In the genomic region with DNA sequence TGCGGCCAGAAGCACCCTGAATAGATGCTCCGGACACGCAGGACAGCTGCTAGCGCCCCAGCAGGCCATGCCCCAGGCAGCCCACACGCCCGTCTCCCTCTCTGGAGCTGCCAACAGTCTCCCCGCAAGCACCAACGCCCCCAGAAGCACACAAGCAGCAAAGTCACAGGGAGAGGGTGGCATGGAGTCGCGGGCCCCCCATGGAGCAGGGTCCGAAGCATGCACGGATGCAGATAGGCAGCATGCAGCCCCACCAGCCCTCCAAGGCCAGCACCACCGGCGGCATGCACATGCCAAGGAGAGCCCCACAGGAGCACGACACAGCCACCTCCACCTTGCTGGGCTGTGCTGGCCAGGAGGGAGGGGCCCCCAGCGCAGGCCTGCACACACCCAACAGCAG, we compare ENCODE assay signal across 38 cellular contexts. TPM values are rescaled to one million over a fixed set of nuclear protein-coding genes. Genes with fewer than 3 reads are reported as not detected.
"Had no signal": no experiment of that assay in that cellular context is flagged by ENCODE, and none has a peak within 500 bp of the region (broad histone marks: within the 10 kb centered on the region; RNA-seq: fewer than 3 reads in every experiment).

No MANE protein-coding gene starts in this region.

- H3K9me3 ChIP-seq: adrenal gland, body of pancreas, colonic mucosa, esophagus squamous epithelium, heart left ventricle had no signal

- H3K4me3 Mint-ChIP-seq: activated CD4-positive, alpha-beta memory T cell treated with anti-CD3 and anti-CD28 coated beads for 36 hours; activated CD4-positive, alpha-beta T cell treated with anti-CD3 and anti-CD28 coated beads for 36 hours; activated CD4-positive, alpha-beta T cell treated with anti-CD3 and anti-CD28 coated beads, Interleukin-2, amount 10 ng/mL, durations not matched to agents 24 days and 14 days; activated CD8-positive, alpha-beta memory T cell treated with anti-CD3 and anti-CD28 coated beads, Interleukin-2, amount 10 ng/mL, durations not matched to agents 7 days and 5 days; activated CD8-positive, alpha-beta T cell treated with anti-CD3 and anti-CD28 coated beads, Interleukin-2, amount 10 ng/mL, durations not matched to agents 7 days and 5 days; activated naive CD4-positive, alpha-beta T cell treated with anti-CD3 and anti-CD28 coated beads for 36 hours; activated naive CD4-positive, alpha-beta T cell treated with anti-CD3 and anti-CD28 coated beads, Interleukin-2, amount 50 U/mL, for 24 hours; activated naive CD8-positive, alpha-beta T cell treated with anti-CD3 and anti-CD28 coated beads for 36 hours; activated naive CD8-positive, alpha-beta T cell treated with anti-CD3 and anti-CD28 coated beads, Interleukin-2, amount 50 U/mL, for 24 hours; activated T-helper 1 cell treated with anti-CD3 and anti-CD28 coated beads, Interleukin-12 subunit alpha, Interleukin-12 subunit beta, Interleukin-2, Interleukin-4 antibody, amounts not matched to agents 30 ng/mL and 10 ng/mL and 1 ng/mL, durations not matched to agents 14 hours and 24 hours and 36 hours; T-helper 17 cell; T-helper 2 cell treated with Interferon-gamma antibody and Interleukin-4, amounts not matched to agents 5 μg/mL and 100 μg/mL, for 36 hours had no signal

- H3K27ac Mint-ChIP-seq: activated CD4-positive, alpha-beta memory T cell treated with anti-CD3 and anti-CD28 coated beads for 36 hours; activated CD4-positive, alpha-beta T cell treated with anti-CD3 and anti-CD28 coated beads for 36 hours; activated CD4-positive, alpha-beta T cell treated with anti-CD3 and anti-CD28 coated beads, Interleukin-2, amount 10 ng/mL, durations not matched to agents 24 days and 14 days; activated CD8-positive, alpha-beta memory T cell treated with anti-CD3 and anti-CD28 coated beads, Interleukin-2, amount 10 ng/mL, durations not matched to agents 7 days and 5 days; activated CD8-positive, alpha-beta T cell treated with anti-CD3 and anti-CD28 coated beads, Interleukin-2, amount 10 ng/mL, durations not matched to agents 7 days and 5 days; activated naive CD4-positive, alpha-beta T cell treated with anti-CD3 and anti-CD28 coated beads for 36 hours; activated naive CD4-positive, alpha-beta T cell treated with anti-CD3 and anti-CD28 coated beads, Interleukin-2, amount 50 U/mL, for 24 hours; activated naive CD8-positive, alpha-beta T cell treated with anti-CD3 and anti-CD28 coated beads for 36 hours; activated naive CD8-positive, alpha-beta T cell treated with anti-CD3 and anti-CD28 coated beads, Interleukin-2, amount 50 U/mL, for 24 hours; activated T-helper 1 cell treated with anti-CD3 and anti-CD28 coated beads, Interleukin-12 subunit alpha, Interleukin-12 subunit beta, Interleukin-2, Interleukin-4 antibody, amounts not matched to agents 30 ng/mL and 10 ng/mL and 1 ng/mL, durations not matched to agents 14 hours and 24 hours and 36 hours; activated T-helper 2 cell treated with anti-CD3 and anti-CD28 coated beads, Interferon-gamma antibody, Interleukin-2, Interleukin-4, amounts not matched to agents 10 μg/mL and 5 μg/mL and 100 μg/mL, durations not matched to agents 14 hours and 24 hours and 36 hours; T-helper 17 cell; T-helper 2 cell treated with Interferon-gamma antibody and Interleukin-4, amounts not matched to agents 5 μg/mL and 100 μg/mL, for 36 hours had no signal

- H3K27me3 ChIP-seq: adrenal gland, colonic mucosa had no signal

- H3K36me3 Mint-ChIP-seq: activated CD4-positive, alpha-beta memory T cell treated with anti-CD3 and anti-CD28 coated beads for 36 hours; activated CD8-positive, alpha-beta memory T cell treated with anti-CD3 and anti-CD28 coated beads, Interleukin-2, amount 10 ng/mL, durations not matched to agents 7 days and 5 days; activated naive CD4-positive, alpha-beta T cell treated with anti-CD3 and anti-CD28 coated beads, Interleukin-2, amount 50 U/mL, for 24 hours; activated naive CD8-positive, alpha-beta T cell treated with anti-CD3 and anti-CD28 coated beads for 36 hours had no signal

- H3K4me1 ChIP-seq: adrenal gland, body of pancreas, colonic mucosa, esophagus squamous epithelium, heart left ventricle had no signal

- H3K27me3 Mint-ChIP-seq: activated CD4-positive, alpha-beta memory T cell treated with anti-CD3 and anti-CD28 coated beads for 36 hours; activated CD4-positive, alpha-beta T cell treated with anti-CD3 and anti-CD28 coated beads for 36 hours; activated CD4-positive, alpha-beta T cell treated with anti-CD3 and anti-CD28 coated beads, Interleukin-2, amount 10 ng/mL, durations not matched to agents 24 days and 14 days; activated CD8-positive, alpha-beta memory T cell treated with anti-CD3 and anti-CD28 coated beads, Interleukin-2, amount 10 ng/mL, durations not matched to agents 7 days and 5 days had no signal

- H3K4me1 Mint-ChIP-seq: activated CD4-positive, alpha-beta T cell treated with anti-CD3 and anti-CD28 coated beads for 36 hours; activated CD4-positive, alpha-beta T cell treated with anti-CD3 and anti-CD28 coated beads, Interleukin-2, amount 10 ng/mL, durations not matched to agents 24 days and 14 days; activated CD8-positive, alpha-beta memory T cell treated with anti-CD3 and anti-CD28 coated beads, Interleukin-2, amount 10 ng/mL, durations not matched to agents 7 days and 5 days; activated naive CD4-positive, alpha-beta T cell treated with anti-CD3 and anti-CD28 coated beads, Interleukin-2, amount 50 U/mL, for 24 hours; activated naive CD8-positive, alpha-beta T cell treated with anti-CD3 and anti-CD28 coated beads for 36 hours; activated naive CD8-positive, alpha-beta T cell treated with anti-CD3 and anti-CD28 coated beads, Interleukin-2, amount 50 U/mL, for 24 hours; T-helper 17 cell had no signal

- H3K4me3 ChIP-seq: adrenal gland, body of pancreas, colonic mucosa, esophagus squamous epithelium, heart left ventricle had no signal

- ATAC-seq: activated CD4-positive, alpha-beta T cell treated with anti-CD3 and anti-CD28 coated beads for 36 hours; activated CD8-positive, alpha-beta memory T cell treated with anti-CD3 and anti-CD28 coated beads, Interleukin-2, amount 10 ng/mL, durations not matched to agents 7 days and 5 days; activated CD8-positive, alpha-beta T cell treated with anti-CD3 and anti-CD28 coated beads, Interleukin-2, amount 10 ng/mL, durations not matched to agents 7 days and 5 days; activated naive CD8-positive, alpha-beta T cell treated with anti-CD3 and anti-CD28 coated beads, Interleukin-2, amount 50 U/mL, for 24 hours; body of pancreas; heart left ventricle; T-helper 17 cell had no signal

- H3K27ac ChIP-seq: adrenal gland, body of pancreas, colonic mucosa, epithelial cell of prostate, esophagus squamous epithelium, heart left ventricle had no signal

- DNase-seq: activated CD4-positive, alpha-beta memory T cell treated with anti-CD3 and anti-CD28 coated beads for 36 hours; activated CD4-positive, alpha-beta T cell treated with anti-CD3 and anti-CD28 coated beads for 36 hours; activated CD4-positive, alpha-beta T cell treated with anti-CD3 and anti-CD28 coated beads, Interleukin-2, amount 10 ng/mL, durations not matched to agents 24 days and 14 days; activated CD4-positive, CD25-positive, alpha-beta regulatory T cell; activated CD4-positive, CD25-positive, alpha-beta regulatory T cell treated with anti-CD3 and anti-CD28 coated beads, Interleukin-2, amount 50 U/mL, for 72 hours; activated CD8-positive, alpha-beta memory T cell treated with anti-CD3 and anti-CD28 coated beads, Interleukin-2, amount 10 ng/mL, durations not matched to agents 7 days and 5 days; activated CD8-positive, alpha-beta memory T cell treated with anti-CD3 and anti-CD28 coated beads, Interleukin-2, amount 50 U/mL, for 4 hours; activated CD8-positive, alpha-beta T cell treated with anti-CD3 and anti-CD28 coated beads, Interleukin-2, amount 10 ng/mL, durations not matched to agents 7 days and 5 days; activated effector memory CD4-positive, alpha-beta T cell treated with anti-CD3 and anti-CD28 coated beads, Interleukin-2, amount 50 U/mL, for 16 hours; activated naive CD4-positive, alpha-beta T cell treated with anti-CD3 and anti-CD28 coated beads for 36 hours; activated naive CD8-positive, alpha-beta T cell treated with anti-CD3 and anti-CD28 coated beads for 36 hours; activated naive CD8-positive, alpha-beta T cell treated with anti-CD3 and anti-CD28 coated beads, Interleukin-2, amount 50 U/mL, for 24 hours; activated T-cell treated with anti-CD3 and anti-CD28 coated beads, Interleukin-2, amount 50 U/mL, for 1 hour; activated T-cell treated with anti-CD3 and anti-CD28 coated beads, Interleukin-2, amount 50 U/mL, for 48 hours; adrenal gland; amygdala; aorta; body of pancreas; central memory CD4-positive, alpha-beta T cell; cerebellar nuclear complex; colonic mucosa; effector CD8-positive, alpha-beta T cell; esophagus squamous epithelium; foreskin melanocyte; heart left ventricle; T-helper 1 cell; T-helper 17 cell; T1000 had no signal

- H3K36me3 ChIP-seq: adrenal gland, colonic mucosa, esophagus squamous epithelium, heart left ventricle had no signal

- H3K9me3 Mint-ChIP-seq: activated CD4-positive, alpha-beta memory T cell treated with anti-CD3 and anti-CD28 coated beads for 36 hours; activated CD4-positive, alpha-beta T cell treated with anti-CD3 and anti-CD28 coated beads, Interleukin-2, amount 10 ng/mL, durations not matched to agents 24 days and 14 days; activated naive CD4-positive, alpha-beta T cell treated with anti-CD3 and anti-CD28 coated beads for 36 hours; activated naive CD4-positive, alpha-beta T cell treated with anti-CD3 and anti-CD28 coated beads, Interleukin-2, amount 50 U/mL, for 24 hours; activated naive CD8-positive, alpha-beta T cell treated with anti-CD3 and anti-CD28 coated beads for 36 hours; activated naive CD8-positive, alpha-beta T cell treated with anti-CD3 and anti-CD28 coated beads, Interleukin-2, amount 50 U/mL, for 24 hours; activated T-helper 1 cell treated with anti-CD3 and anti-CD28 coated beads, Interleukin-12 subunit alpha, Interleukin-12 subunit beta, Interleukin-2, Interleukin-4 antibody, amounts not matched to agents 30 ng/mL and 10 ng/mL and 1 ng/mL, durations not matched to agents 14 hours and 24 hours and 36 hours; activated T-helper 2 cell treated with anti-CD3 and anti-CD28 coated beads, Interferon-gamma antibody, Interleukin-2, Interleukin-4, amounts not matched to agents 10 μg/mL and 5 μg/mL and 100 μg/mL, durations not matched to agents 14 hours and 24 hours and 36 hours; T-helper 2 cell treated with Interferon-gamma antibody and Interleukin-4, amounts not matched to agents 5 μg/mL and 100 μg/mL, for 36 hours had no signal

RNA-seq across cellular contexts. Expression of gene KCNQ2, which starts 53.8 kb away (rescaled TPM):
- total RNA-seq: activated CD4-positive, alpha-beta memory T cell treated with anti-CD3 and anti-CD28 coated beads for 36 hours; activated CD4-positive, alpha-beta T cell treated with anti-CD3 and anti-CD28 coated beads for 36 hours; activated CD4-positive, alpha-beta T cell treated with anti-CD3 and anti-CD28 coated beads, Interleukin-2, amount 10 ng/mL, durations not matched to agents 24 days and 14 days; activated CD8-positive, alpha-beta memory T cell treated with anti-CD3 and anti-CD28 coated beads for 36 hours; activated CD8-positive, alpha-beta T cell treated with anti-CD3 and anti-CD28 coated beads, Interleukin-2, amount 10 ng/mL, durations not matched to agents 7 days and 5 days; activated naive CD4-positive, alpha-beta T cell treated with anti-CD3 and anti-CD28 coated beads for 36 hours; activated T-helper 1 cell treated with anti-CD3 and anti-CD28 coated beads, Interleukin-12 subunit alpha, Interleukin-12 subunit beta, Interleukin-2, Interleukin-4 antibody, amounts not matched to agents 30 ng/mL and 10 ng/mL and 1 ng/mL, durations not matched to agents 14 hours and 24 hours and 36 hours; activated T-helper 2 cell treated with anti-CD3 and anti-CD28 coated beads, Interferon-gamma antibody, Interleukin-2, Interleukin-4, amounts not matched to agents 10 μg/mL and 5 μg/mL and 100 μg/mL, durations not matched to agents 14 hours and 24 hours and 36 hours; aorta; dermis microvascular lymphatic vessel endothelial cell; endothelial cell of umbilical vein; esophagus squamous epithelium; fibroblast of lung; fibroblast of villous mesenchyme; T-helper 17 cell had no signal

RNA-seq across cellular contexts. Expression of gene CHRNA4, which starts 57.5 kb away (rescaled TPM):
- total RNA-seq: activated CD4-positive, alpha-beta memory T cell treated with anti-CD3 and anti-CD28 coated beads for 36 hours; activated CD4-positive, alpha-beta T cell treated with anti-CD3 and anti-CD28 coated beads for 36 hours; activated CD4-positive, alpha-beta T cell treated with anti-CD3 and anti-CD28 coated beads, Interleukin-2, amount 10 ng/mL, durations not matched to agents 24 days and 14 days; activated CD8-positive, alpha-beta memory T cell treated with anti-CD3 and anti-CD28 coated beads for 36 hours; activated CD8-positive, alpha-beta memory T cell treated with anti-CD3 and anti-CD28 coated beads, Interleukin-2, amount 10 ng/mL, durations not matched to agents 7 days and 5 days; activated CD8-positive, alpha-beta T cell treated with anti-CD3 and anti-CD28 coated beads, Interleukin-2, amount 10 ng/mL, durations not matched to agents 7 days and 5 days; activated naive CD4-positive, alpha-beta T cell treated with anti-CD3 and anti-CD28 coated beads for 36 hours; activated naive CD8-positive, alpha-beta T cell treated with anti-CD3 and anti-CD28 coated beads for 36 hours; activated T-helper 1 cell treated with anti-CD3 and anti-CD28 coated beads, Interleukin-12 subunit alpha, Interleukin-12 subunit beta, Interleukin-2, Interleukin-4 antibody, amounts not matched to agents 30 ng/mL and 10 ng/mL and 1 ng/mL, durations not matched to agents 14 hours and 24 hours and 36 hours; activated T-helper 2 cell treated with anti-CD3 and anti-CD28 coated beads, Interferon-gamma antibody, Interleukin-2, Interleukin-4, amounts not matched to agents 10 μg/mL and 5 μg/mL and 100 μg/mL, durations not matched to agents 14 hours and 24 hours and 36 hours; aorta; body of pancreas; endothelial cell of umbilical vein; esophagus squamous epithelium; fibroblast of lung; fibroblast of villous mesenchyme; T-helper 17 cell had no signal
